ENCODE assay signal across 24 cellular contexts in the genomic region with DNA sequence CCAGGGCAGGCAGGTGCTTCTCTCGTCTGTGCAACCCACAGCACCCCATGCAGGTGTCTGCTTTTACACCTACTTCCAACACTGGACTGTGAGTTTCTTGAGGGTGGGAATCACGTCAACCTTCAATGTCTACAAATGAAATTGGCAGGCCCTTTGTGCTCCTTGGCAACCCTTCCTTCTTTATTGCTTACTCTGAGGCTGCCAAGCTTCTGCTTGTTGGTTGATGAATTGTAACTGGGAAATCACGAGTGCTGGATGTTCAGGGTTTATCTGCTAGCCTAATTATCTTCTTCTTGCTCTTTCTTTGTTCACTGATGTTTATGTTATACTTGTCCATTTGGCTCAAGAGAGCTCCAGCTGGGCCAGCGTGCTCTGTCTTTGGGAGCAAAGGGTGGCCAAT. TPM values are rescaled to one million over a fixed set of nuclear protein-coding genes. Genes with fewer than 3 reads are reported as not detected.
DNase-seq lines count a peak whose midpoint lies in the region; ATAC-seq, FAIRE-seq and TF ChIP-seq lines count a peak whose summit lies in the region.
"Had no signal": no experiment of that assay in that cellular context is flagged by ENCODE, and none has a peak within 500 bp of the region (broad histone marks: within the 10 kb centered on the region; RNA-seq: fewer than 3 reads in every experiment).

No MANE protein-coding gene starts in this region.

- H3K27ac ChIP-seq in GM12878 (ENCODE audit: control insufficient read depth, insufficient read depth) (peak overlapping the region; percentile 18; the same call in 1 of the 2 replicates), osteoblast (ENCODE audit: low read depth, low read length) (peak overlapping the region; percentile 82)
- H3K27ac ChIP-seq: right lobe of liver had no signal

- CTCF ChIA-PET in GM12878 (lab: Yijun Ruan, JAX), result interaction anchor here (0.9 to 1.5 kb wide), 3 partner anchors 17 to 42 kb away, joined by 3 to 10 read pairs (median 4); a partner anchor contains a TSS

- TF ChIP-seq EP300 in GM12878 (IDR thresholded peaks at IDR 0.05; ENCODE audit: borderline replicate concordance in 1 of 2, control insufficient read depth in 1 of 2, low read depth in 2 of 2, low read length in 2 of 2), result no peak

- no peaks in the 10 kb centered on the region for H4K20me1 ChIP-seq in GM12878 (ENCODE audit: control insufficient read depth, insufficient read depth)
- H4K20me1 ChIP-seq in osteoblast (ENCODE audit: insufficient read depth, low read length), result no peaks in the 10 kb centered on the region

- H3K27me3 ChIP-seq in GM12878 (replicated peaks in 1 of 2; ENCODE audit: control insufficient read depth in 2 of 2, insufficient read depth in 2 of 2, low read length in 1 of 2) (no peaks in the 10 kb centered on the region), osteoblast (ENCODE audit: insufficient read depth, low read length) (no peaks in the 10 kb centered on the region)
- H3K27me3 ChIP-seq: BE2C, right lobe of liver had no signal

- 32% methylated on average over 4 of the region's 4 CpGs for WGBS in GM12878 (ENCODE audit: insufficient coverage, insufficient replicate concordance, low lambda C conversion rate, missing lambda C conversion rate)
- 53 to 58% methylated on average over 4 of the region's 4 CpGs for WGBS in lower leg skin, 2 donors

- peak; percentile 21 for FAIRE-seq in GM19239 (lab: Jason Lieb, UNC)
- FAIRE-seq in GM12878 (lab: Jason Lieb, UNC), result no peak
- FAIRE-seq: endometrium had no signal

- TF ChIP-seq POLR2A in GM12878 (IDR thresholded peaks at IDR 0.05; ENCODE audit: low read depth, low read length) (no peak), lower leg skin (IDR thresholded peaks at IDR 0.05) (no peak)

- H2AFZ ChIP-seq in GM12878 (ENCODE audit: control insufficient read depth, low read depth, low read length) (no peak overlapping the region), osteoblast (ENCODE audit: low read length) (no peak overlapping the region)

- H3K9ac ChIP-seq in GM12878 (ENCODE audit: control insufficient read depth, insufficient read depth, low read length), result no peak overlapping the region

- POLR2A ChIA-PET in GM12878 (lab: Charles Lee), result no interaction called here

- SMC1A ChIA-PET in GM12878 (lab: Charles Lee; ENCODE audit: uncharacterized antibody, unreplicated experiment), result no interaction called here

- RAD21 ChIA-PET in GM12878 (lab: Charles Lee; ENCODE audit: unreplicated experiment), result interaction anchor here (0.8 kb wide), 1 partner anchor 41 kb away, joined by 4 read pairs; a partner anchor contains a TSS

- ATAC-seq in GM12878, result no peak
- ATAC-seq: right lobe of liver had no signal

- H3K9me3 ChIP-seq in GM12878 (replicated peaks; ENCODE audit: control insufficient read depth, insufficient read depth, low read length), result no peaks in the 10 kb centered on the region; the same call in 2 of the 3 replicates
- no peaks in the 10 kb centered on the region for H3K9me3 ChIP-seq in osteoblast (ENCODE audit: low read depth, low read length)
- H3K9me3 ChIP-seq: BE2C, HAP-1, right lobe of liver had no signal

- BruUV-seq in GM12878 (replicated peaks; lab: Mats Ljungman, UMichigan), result no TSS peak

- intact Hi-C loops in GM12878 (cut with micrococcal nuclease; ENCODE audit: unreplicated experiment), result no loop called here
- intact Hi-C loops in lower leg skin (cut with DNase I; ENCODE audit: low total_unique reads), result no loop called here

- H3K4me3 ChIP-seq in GM12878, result no peak overlapping the region
- H3K4me3 ChIP-seq in osteoblast (ENCODE audit: insufficient read depth, low read length), result peak overlapping the region; percentile 20
- H3K4me3 ChIP-seq in lower leg skin (ENCODE audit: low read depth, poor library complexity, severe bottlenecking), result no peak overlapping the region
- H3K4me3 ChIP-seq: HAP-1, right lobe of liver had no signal

- no peaks in the 10 kb centered on the region for H3K36me3 ChIP-seq in GM12878 (ENCODE audit: control insufficient read depth in 2 of 2, insufficient read depth in 2 of 2, low read length in 1 of 2)
- no peaks in the 10 kb centered on the region for H3K36me3 ChIP-seq in osteoblast (ENCODE audit: insufficient read depth, low read length)
- H3K36me3 ChIP-seq: BE2C, HAP-1, right lobe of liver had no signal

- in situ Hi-C loops in GM12878 (cut with MboI), result no loop called here

- H3K79me2 ChIP-seq in GM12878 (ENCODE audit: control insufficient read depth, insufficient read depth, low read length) (no peaks in the 10 kb centered on the region), osteoblast (ENCODE audit: insufficient read depth, low read length) (no peaks in the 10 kb centered on the region)

- TF ChIP-seq CTCF in GM12878 (IDR thresholded peaks at IDR 0.05 in 2 of 3, conservative IDR thresholded peaks at IDR 0.05 in 1 of 3; ENCODE audit: control insufficient read depth in 2 of 3, extremely low read depth in 1 of 3, insufficient read depth in 1 of 3, low read depth in 3 of 3, low read length in 3 of 3), result no peak
- TF ChIP-seq CTCF in osteoblast (IDR thresholded peaks at IDR 0.05; ENCODE audit: extremely low read depth, low read depth, low read length), result no peak
- TF ChIP-seq CTCF in lower leg skin (IDR thresholded peaks at IDR 0.05), result no peak

- DNase-seq in GM19239 (ENCODE audit: insufficient read length, low spot score) (no peak), NCI-H2029 (lab: John Stamatoyannopoulos, UW) (peak; percentile 35), GM12878 (ENCODE audit: low read depth, low spot score) (no peak), osteoblast (ENCODE audit: insufficient read length, low spot score, missing footprints) (no peak), DMS79 treated with DMSO at 0.1 percent for 48 hours (lab: John Stamatoyannopoulos, UW) (no peak), MV-4-11 (lab: John Stamatoyannopoulos, UW) (no peak), lower leg skin (ENCODE audit: low spot score in 2 of 2) (no peak)
- DNase-seq: activated CD4-positive, CD25-positive, alpha-beta regulatory T cell treated with anti-CD3 and anti-CD28 coated beads, Interleukin-2, amount 50 U/mL, for 72 hours; amygdala; BE2C; DMS 273 treated with DMSO at 0.1 percent for 48 hours; Karpas-422; NCI-H1436 treated with DMSO at 0.1 percent for 48 hours; NCI-H510A; nucleus accumbens; right lobe of liver; SIG-M5; stimulated activated CD4-positive, alpha-beta T cell treated with anti-CD3 and anti-CD28 coated beads, Interleukin-2, amount 100 ng/mL, for 48 hours; substantia nigra had no signal

- no peak for TF ChIP-seq RAD21 in GM12878 (IDR thresholded peaks at IDR 0.05; ENCODE audit: insufficient read depth, low read depth, low read length)

- H3K4me1 ChIP-seq in GM12878 (ENCODE audit: control insufficient read depth, insufficient read depth, low read length) (peaks cover 18% of the 10 kb centered on the region), osteoblast (ENCODE audit: insufficient read depth, low read length) (peaks cover 30% of the 10 kb centered on the region)
- H3K4me1 ChIP-seq: BE2C, right lobe of liver had no signal

- H3K4me2 ChIP-seq in GM12878 (ENCODE audit: control insufficient read depth, insufficient read depth) (no peak overlapping the region), osteoblast (ENCODE audit: insufficient read depth, low read length) (peak overlapping the region; percentile 52)

RNA-seq across cellular contexts. Expression of a gene that starts 2.5 kb away (rescaled TPM):
- total RNA-seq in GM12878 (2013; cell fraction: nucleolus; rRNA removed), result not detected in 2 replicates
- total RNA-seq in GM12878 (2014; rRNA removed) (0.34 and 0.49 TPM in 2 replicates), GM12878 (2014; rRNA removed; fragmentation: Illumina TruSeq; extraction: Trizol) (0.23 and 0.31 TPM in 2 replicates), GM12878 (2021) (0.16 TPM in 1 of 2 replicates, not detected in the other), osteoblast (not detected in 2 replicates), lower leg skin (10 to 100 TPM in 2 of 4 donors, 1 to 10 TPM in 1, under 1 TPM in 1; 0.42 to 24.9 (median 12.3) TPM)
- not detected for polyA plus RNA-seq in GM12878 (2011; ENCODE audit: low read depth)
- polyA plus RNA-seq in GM12878 (2011; rRNA removed) (0.58 and 1.2 TPM in 2 replicates), GM12878 (2014; fragmentation: Illumina TruSeq; extraction: Trizol) (0.43 and 0.68 TPM in 2 replicates), GM12878 (2014; fragmentation: Nextera tagmentation; extraction: Ambion mirVana) (under 1 TPM; 0.11 to 0.23 TPM), GM12878 (2014; rRNA removed) (0.08 and 0.43 TPM in 2 replicates), GM12878 (2016; fragmentation: Nextera tagmentation; extraction: Ambion mirVana) (not detected)
- 0.52 and 0.77 TPM in 2 replicates for polyA plus RNA-seq in GM12878 (2011; cell fraction: cytosol; rRNA removed)
- 0.59 and 0.76 TPM in 2 replicates for polyA plus RNA-seq in GM12878 (2011; cell fraction: nucleus; rRNA removed)
- 0.08 TPM in 1 of 2 replicates, not detected in the other for polyA plus RNA-seq in GM12878 (2012)
- 0.10 and 0.22 TPM in 2 replicates for polyA minus RNA-seq in GM12878 (2011; rRNA and poly(A)+ RNA removed)
- not detected in 2 replicates for polyA minus RNA-seq in GM12878 (2011; cell fraction: cytosol; rRNA and poly(A)+ RNA removed)
- 0.12 TPM in 1 of 2 replicates, not detected in the other for polyA minus RNA-seq in GM12878 (2011; cell fraction: nucleus; rRNA and poly(A)+ RNA removed)
- total RNA-seq: activated T-helper 2 cell treated with anti-CD3 and anti-CD28 coated beads, Interferon-gamma antibody, Interleukin-2, Interleukin-4, amounts not matched to agents 10 μg/mL and 5 μg/mL and 100 μg/mL, durations not matched to agents 14 hours and 24 hours and 36 hours; chondrocyte; liver; right lobe of liver had no signal
- polyA plus RNA-seq: liver had no signal

RNA-seq across cellular contexts. Expression of a gene that starts 41.5 kb away (rescaled TPM):
- 12.2 and 14.4 TPM in 2 replicates for total RNA-seq in GM12878 (2013; cell fraction: nucleolus; rRNA removed)
- total RNA-seq in GM12878 (2014; rRNA removed) (52.4 and 58.4 TPM in 2 replicates), GM12878 (2014; rRNA removed; fragmentation: Illumina TruSeq; extraction: Trizol) (59.1 and 62.0 TPM in 2 replicates), GM12878 (2021) (54.9 and 55.2 TPM in 2 replicates), osteoblast (85.0 and 88.1 TPM in 2 replicates), lower leg skin (10 to 100 TPM; 74.1 to 97.1 (median 87.1) TPM)
- polyA plus RNA-seq in GM12878 (2011; ENCODE audit: low read depth), result 59.6 TPM
- polyA plus RNA-seq in GM12878 (2011; rRNA removed) (120 and 140 TPM in 2 replicates), GM12878 (2014; fragmentation: Illumina TruSeq; extraction: Trizol) (76.5 and 100 TPM in 2 replicates), GM12878 (2014; fragmentation: Nextera tagmentation; extraction: Ambion mirVana) (10 to 100 TPM; 75.8 to 99.3 TPM), GM12878 (2014; rRNA removed) (49.6 and 55.3 TPM in 2 replicates), GM12878 (2016; fragmentation: Nextera tagmentation; extraction: Ambion mirVana) (10 to 100 TPM; 29.7 to 31.9 TPM)
- 87.1 and 87.2 TPM in 2 replicates for polyA plus RNA-seq in GM12878 (2011; cell fraction: cytosol; rRNA removed)
- polyA plus RNA-seq in GM12878 (2011; cell fraction: nucleus; rRNA removed), result 34.4 and 39.8 TPM in 2 replicates
- polyA plus RNA-seq in GM12878 (2012), result 74.2 and 92.2 TPM in 2 replicates
- polyA minus RNA-seq in GM12878 (2011; rRNA and poly(A)+ RNA removed), result 73.7 and 83.8 TPM in 2 replicates
- polyA minus RNA-seq in GM12878 (2011; cell fraction: cytosol; rRNA and poly(A)+ RNA removed), result 18.7 and 23.4 TPM in 2 replicates
- polyA minus RNA-seq in GM12878 (2011; cell fraction: nucleus; rRNA and poly(A)+ RNA removed), result 7.6 and 9.4 TPM in 2 replicates

RNA-seq across cellular contexts. Expression of a gene that starts 59.7 kb away (rescaled TPM):
- total RNA-seq in GM12878 (2013; cell fraction: nucleolus; rRNA removed), result not detected in 2 replicates
- total RNA-seq in GM12878 (2014; rRNA removed), result not detected in 2 replicates
- total RNA-seq in GM12878 (2014; rRNA removed; fragmentation: Illumina TruSeq; extraction: Trizol), result not detected in 2 replicates
- total RNA-seq in GM12878 (2021), result not detected in 2 replicates
- polyA plus RNA-seq in GM12878 (2011; ENCODE audit: low read depth), result not detected
- not detected in 2 replicates for polyA plus RNA-seq in GM12878 (2011; rRNA removed)
- polyA plus RNA-seq in GM12878 (2011; cell fraction: cytosol; rRNA removed), result not detected in 2 replicates
- polyA plus RNA-seq in GM12878 (2011; cell fraction: nucleus; rRNA removed), result not detected in 2 replicates
- not detected in 2 replicates for polyA plus RNA-seq in GM12878 (2012)
- not detected in 2 replicates for polyA plus RNA-seq in GM12878 (2014; fragmentation: Illumina TruSeq; extraction: Trizol)
- not detected for polyA plus RNA-seq in GM12878 (2014; fragmentation: Nextera tagmentation; extraction: Ambion mirVana)
- polyA plus RNA-seq in GM12878 (2014; rRNA removed), result not detected in 2 replicates
- not detected for polyA plus RNA-seq in GM12878 (2016; fragmentation: Nextera tagmentation; extraction: Ambion mirVana)
- not detected in 2 replicates for polyA minus RNA-seq in GM12878 (2011; rRNA and poly(A)+ RNA removed)
- not detected in 2 replicates for polyA minus RNA-seq in GM12878 (2011; cell fraction: cytosol; rRNA and poly(A)+ RNA removed)
- polyA minus RNA-seq in GM12878 (2011; cell fraction: nucleus; rRNA and poly(A)+ RNA removed), result not detected in 2 replicates
- not detected in 2 replicates for total RNA-seq in osteoblast
- total RNA-seq in lower leg skin, result 1 to 10 TPM in 2 of 4 donors, under 1 TPM in 2; 0.46 to 6.2 (median 1.7) TPM
- total RNA-seq: activated T-helper 2 cell treated with anti-CD3 and anti-CD28 coated beads, Interferon-gamma antibody, Interleukin-2, Interleukin-4, amounts not matched to agents 10 μg/mL and 5 μg/mL and 100 μg/mL, durations not matched to agents 14 hours and 24 hours and 36 hours; chondrocyte; liver; right lobe of liver had no signal
- polyA plus RNA-seq: liver had no signal
